10 cellular contexts compared by ENCODE assay signal in genomic region chr17:34382586-34383224, GRCh38. TPM values are rescaled to one million over a fixed set of nuclear protein-coding genes. Genes with fewer than 3 reads are reported as not detected.
DNase-seq lines count a peak whose midpoint lies in the region; ATAC-seq, FAIRE-seq and TF ChIP-seq lines count a peak whose summit lies in the region.
"Had no signal": no experiment of that assay in that cellular context is flagged by ENCODE, and none has a peak within 500 bp of the region (broad histone marks: within the 10 kb centered on the region; RNA-seq: fewer than 3 reads in every experiment).

No MANE protein-coding gene starts in this region.

- no peak overlapping the region for H3K4me3 Mint-ChIP-seq in mesothelial cell of epicardium

- H3K36me3 Mint-ChIP-seq in activated naive CD4-positive, alpha-beta T cell treated with anti-CD3 and anti-CD28 coated beads, Interleukin-2, amount 50 U/mL, for 72 hours: no peaks in the 10 kb centered on the region
- no peaks in the 10 kb centered on the region for H3K36me3 Mint-ChIP-seq in mesothelial cell of epicardium

- H3K4me1 Mint-ChIP-seq in mesothelial cell of epicardium: no peaks in the 10 kb centered on the region

- peak; percentile 71 to 75 for ATAC-seq in activated naive CD4-positive, alpha-beta T cell treated with anti-CD3 and anti-CD28 coated beads, Interleukin-2, amount 50 U/mL, for 72 hours
- ATAC-seq in HG02610 (IDR thresholded peaks at IDR 0.05; ENCODE audit: unreplicated experiment): no peak
- ATAC-seq: gastrocnemius medialis had no signal

- no peak for TF ChIP-seq POLR2A in GM12892 (IDR thresholded peaks at IDR 0.05; ENCODE audit: low read depth, low read length)

- peaks cover 46% of the 10 kb centered on the region for H3K27me3 Mint-ChIP-seq in mesothelial cell of epicardium (ENCODE audit: low read depth)

- DNase-seq in GM12892 (ENCODE audit: insufficient read length): no peak
- DNase-seq in NCI-H2171 (lab: John Stamatoyannopoulos, UW): peak; percentile 64
- peak; percentile 51 to 62 for DNase-seq in activated naive CD4-positive, alpha-beta T cell treated with anti-CD3 and anti-CD28 coated beads, Interleukin-2, amount 50 U/mL, for 72 hours (ENCODE audit: low spot score in 2 of 2)
- DNase-seq in stimulated activated CD4-positive, alpha-beta T cell treated with anti-CD3 and anti-CD28 coated beads, Interleukin-12 subunit alpha, Interleukin-12 subunit beta, amount 100 ng/mL, for 48 hours (ENCODE audit: low read depth in 2 of 3, low spot score in 1 of 3): peak; percentile 10 to 41 (median 24)
- DNase-seq in HT-29 (ENCODE audit: low spot score): no peak
- DNase-seq in mesothelial cell of epicardium (ENCODE audit: low spot score in 2 of 2, unreplicated experiment in 2 of 2): no peak
- no peak for DNase-seq in germinal center (ENCODE audit: low spot score)
- DNase-seq: anterior cingulate cortex, gastrocnemius medialis had no signal

- FAIRE-seq in GM12892 (lab: Jason Lieb, UNC): peak; percentile 24

- no peaks in the 10 kb centered on the region for H3K9me3 Mint-ChIP-seq in activated naive CD4-positive, alpha-beta T cell treated with anti-CD3 and anti-CD28 coated beads, Interleukin-2, amount 50 U/mL, for 72 hours
- no peaks in the 10 kb centered on the region for H3K9me3 Mint-ChIP-seq in mesothelial cell of epicardium

- H3K27ac Mint-ChIP-seq in activated naive CD4-positive, alpha-beta T cell treated with anti-CD3 and anti-CD28 coated beads, Interleukin-2, amount 50 U/mL, for 72 hours: peak overlapping the region; percentile 27 to 90
- no peak overlapping the region for H3K27ac Mint-ChIP-seq in mesothelial cell of epicardium

- no peak for TF ChIP-seq CTCF in mesothelial cell of epicardium (IDR thresholded peaks at IDR 0.05; ENCODE audit: unreplicated experiment)

RNA-seq across cellular contexts. Expression of gene CCL1, which starts 19.7 kb away (rescaled TPM):
- polyA plus RNA-seq in GM12892 (2012; ENCODE audit: missing spikeins): 0.55 TPM
- not detected for total RNA-seq in activated naive CD4-positive, alpha-beta T cell treated with anti-CD3 and anti-CD28 coated beads, Interleukin-2, amount 50 U/mL, for 72 hours
- not detected in 2 replicates for total RNA-seq in HT-29 (2014; rRNA removed; shearing (Covaris generic))
- total RNA-seq in mesothelial cell of epicardium: not detected in 3 replicates
- total RNA-seq: gastrocnemius medialis had no signal

RNA-seq across cellular contexts. Expression of gene CCL13, which starts 26.4 kb away (rescaled TPM):
- not detected for polyA plus RNA-seq in GM12892 (2012; ENCODE audit: missing spikeins)
- total RNA-seq in activated naive CD4-positive, alpha-beta T cell treated with anti-CD3 and anti-CD28 coated beads, Interleukin-2, amount 50 U/mL, for 72 hours: not detected
- not detected in 2 replicates for total RNA-seq in HT-29 (2014; rRNA removed; shearing (Covaris generic))
- total RNA-seq in mesothelial cell of epicardium: not detected in 3 replicates

Comparison
In these comparisons a context has a peak if more than half of its experiments do, and no peak if none do; other contexts are left out.
1. DNase-seq: peak in NCI-H2171 (single experiment), activated naive CD4-positive, alpha-beta T cell treated with anti-CD3 and anti-CD28 coated beads, Interleukin-2, amount 50 U/mL, for 72 hours (2 of 2) and stimulated activated CD4-positive, alpha-beta T cell treated with anti-CD3 and anti-CD28 coated beads, Interleukin-12 subunit alpha, Interleukin-12 subunit beta, amount 100 ng/mL, for 48 hours (3 of 3); none in GM12892 (single experiment), HT-29 (single experiment), mesothelial cell of epicardium (0 of 2) and germinal center (single experiment).